ENCODE assay signal across 26 cellular contexts in genomic region chr20:8049321-8049720, GRCh38.
"Had no signal": no experiment of that assay in that cellular context is flagged by ENCODE, and none has a peak within 500 bp of the region (broad histone marks: within the 10 kb centered on the region; RNA-seq: fewer than 3 reads in every experiment).

No MANE protein-coding gene starts in this region.

- H3K4me3 ChIP-seq: colonic mucosa, dorsolateral prefrontal cortex, esophagus squamous epithelium, gastrocnemius medialis, right lobe of liver, skin epidermis, tibial artery had no signal

- H3K4me1 Mint-ChIP-seq: activated T-helper 17 cell treated with anti-CD3 and anti-CD28 coated beads, Interleukin-2, amount 50 U/mL, for 72 hours had no signal

- H3K36me3 ChIP-seq: colonic mucosa, esophagus squamous epithelium, gastrocnemius medialis, right lobe of liver, tibial artery had no signal

- H3K9me3 ChIP-seq: colonic mucosa, esophagus squamous epithelium, gastrocnemius medialis, right lobe of liver had no signal

- H3K36me3 Mint-ChIP-seq: activated naive CD8-positive, alpha-beta T cell treated with anti-CD3 and anti-CD28 coated beads for 36 hours; mesothelial cell of epicardium; naive thymus-derived CD8-positive, alpha-beta T cell; WTC11 had no signal

- H3K27ac Mint-ChIP-seq: activated naive CD8-positive, alpha-beta T cell treated with anti-CD3 and anti-CD28 coated beads for 36 hours; activated T-cell treated with anti-CD3 and anti-CD28 coated beads, Interleukin-2, amount 50 U/mL, for 24 hours; activated T-helper 17 cell treated with anti-CD3 and anti-CD28 coated beads, Interleukin-2, amount 50 U/mL, for 72 hours; effector memory CD8-positive, alpha-beta T cell; mesothelial cell of epicardium; stimulated activated naive CD8-positive, alpha-beta T cell treated with anti-CD3 and anti-CD28 coated beads, Interleukin-15, Interleukin-2, amounts not matched to agents 100 ng/mL and 50 ng/mL, for 24 hours; WTC11 had no signal

- H3K27ac ChIP-seq: colonic mucosa, dorsolateral prefrontal cortex, esophagus squamous epithelium, gastrocnemius medialis, parathyroid adenoma, right lobe of liver, skin epidermis, tibial artery had no signal

- H3K27me3 Mint-ChIP-seq: activated T-cell treated with anti-CD3 and anti-CD28 coated beads, Interleukin-2, amount 50 U/mL, for 24 hours had no signal

- DNase-seq: activated CD8-positive, alpha-beta memory T cell treated with anti-CD3 and anti-CD28 coated beads, Interleukin-2, amount 50 U/mL, for 4 hours; activated naive CD8-positive, alpha-beta T cell treated with anti-CD3 and anti-CD28 coated beads for 36 hours; activated T-cell treated with anti-CD3 and anti-CD28 coated beads, Interleukin-2, amount 50 U/mL, for 24 hours; amygdala; colonic mucosa; dorsolateral prefrontal cortex; effector memory CD8-positive, alpha-beta T cell; esophagus squamous epithelium; gastrocnemius medialis; hippocampal formation; left ventricle myocardium superior; mammary epithelial cell; naive thymus-derived CD8-positive, alpha-beta T cell; right lobe of liver; stimulated activated CD4-positive, alpha-beta T cell treated with anti-CD3 and anti-CD28 coated beads, Interleukin-1b, Interleukin-23, amount 100 ng/mL, for 48 hours; substantia nigra; T-helper 1 cell; tibial artery had no signal

- H3K4me3 Mint-ChIP-seq: activated naive CD8-positive, alpha-beta T cell treated with anti-CD3 and anti-CD28 coated beads for 36 hours; activated T-cell treated with anti-CD3 and anti-CD28 coated beads, Interleukin-2, amount 50 U/mL, for 24 hours; activated T-helper 17 cell treated with anti-CD3 and anti-CD28 coated beads, Interleukin-2, amount 50 U/mL, for 72 hours; effector memory CD8-positive, alpha-beta T cell; mesothelial cell of epicardium; naive thymus-derived CD8-positive, alpha-beta T cell; stimulated activated naive CD8-positive, alpha-beta T cell treated with anti-CD3 and anti-CD28 coated beads, Interleukin-15, Interleukin-2, amounts not matched to agents 100 ng/mL and 50 ng/mL, for 24 hours; WTC11 had no signal

- H3K4me1 ChIP-seq: colonic mucosa, esophagus squamous epithelium, gastrocnemius medialis, parathyroid adenoma, right lobe of liver, tibial artery had no signal

- H3K27me3 ChIP-seq: colonic mucosa, dorsolateral prefrontal cortex, esophagus squamous epithelium, gastrocnemius medialis, right lobe of liver, tibial artery had no signal

- H3K9ac ChIP-seq: parathyroid adenoma had no signal

- H3K9me3 Mint-ChIP-seq: activated naive CD8-positive, alpha-beta T cell treated with anti-CD3 and anti-CD28 coated beads for 36 hours; activated T-cell treated with anti-CD3 and anti-CD28 coated beads, Interleukin-2, amount 50 U/mL, for 24 hours; activated T-helper 17 cell treated with anti-CD3 and anti-CD28 coated beads, Interleukin-2, amount 50 U/mL, for 72 hours; effector memory CD8-positive, alpha-beta T cell; naive thymus-derived CD8-positive, alpha-beta T cell; stimulated activated naive CD8-positive, alpha-beta T cell treated with anti-CD3 and anti-CD28 coated beads, Interleukin-15, Interleukin-2, amounts not matched to agents 100 ng/mL and 50 ng/mL, for 24 hours; WTC11 had no signal

- FAIRE-seq: bronchial epithelial cell, TTC549 had no signal

- ATAC-seq: activated T-helper 17 cell treated with anti-CD3 and anti-CD28 coated beads, Interleukin-2, amount 50 U/mL, for 72 hours; effector memory CD8-positive, alpha-beta T cell; gastrocnemius medialis; left ventricle myocardium superior; naive thymus-derived CD8-positive, alpha-beta T cell; right lobe of liver; WTC11 had no signal
